ENCODE assay signal across 9 cellular contexts in the genomic region with DNA sequence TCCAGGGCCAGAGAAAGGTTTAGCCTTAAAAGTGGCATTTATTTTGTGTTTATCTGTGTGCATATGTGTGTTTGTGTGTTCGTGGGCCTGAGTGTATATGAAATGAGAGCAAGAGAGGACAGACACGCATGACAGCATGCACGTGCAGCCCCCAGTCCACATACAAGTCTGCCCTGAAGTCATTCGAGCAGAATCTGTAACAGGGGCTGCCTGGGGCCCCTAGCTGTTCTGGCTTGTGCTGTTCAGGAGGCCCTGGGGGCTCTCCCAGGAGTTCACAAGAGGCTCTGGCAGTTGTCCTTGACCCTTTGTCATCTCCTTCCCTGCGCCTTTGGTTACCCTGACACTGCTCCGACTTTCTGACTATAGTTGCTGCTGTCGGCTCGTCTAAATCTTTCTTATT. TPM values are rescaled to one million over a fixed set of nuclear protein-coding genes. Genes with fewer than 3 reads are reported as not detected.
A peak's percentile ranks its signal among the peaks of the same experiment; 100 is the strongest.
DNase-seq lines count a peak whose midpoint lies in the region; ATAC-seq and TF ChIP-seq lines count a peak whose summit lies in the region.
"Had no signal": no experiment of that assay in that cellular context is flagged by ENCODE, and none has a peak within 500 bp of the region (broad histone marks: within the 10 kb centered on the region; RNA-seq: fewer than 3 reads in every experiment).

No MANE protein-coding gene starts in this region.

- peak overlapping the region; percentile 42 to 69 (median 59); a peak in 17 of 20 replicates for H3K4me3 ChIP-seq in BLaER1 treated with 17β-estradiol and CSF1 and Interleukin-3, amounts not matched to agents 10 nM and 100 nM
- H3K4me3 ChIP-seq in gastroesophageal sphincter (peak overlapping the region in 1 of 2 donors; percentile 32), trophoblast cell (ENCODE audit: low read depth, low read length) (no peak overlapping the region)

- no peaks in the 10 kb centered on the region for H3K27me3 ChIP-seq in BLaER1 treated with 17β-estradiol and CSF1 and Interleukin-3, amounts not matched to agents 10 nM and 100 nM
- no peaks in the 10 kb centered on the region for H3K27me3 ChIP-seq in gastroesophageal sphincter
- no peaks in the 10 kb centered on the region for H3K27me3 ChIP-seq in trophoblast cell (ENCODE audit: insufficient read depth, low read length)

- H3K18ac ChIP-seq in trophoblast cell (ENCODE audit: low read length): peak overlapping the region; percentile 91

- H2BK120ac ChIP-seq in trophoblast cell (ENCODE audit: insufficient read depth, low read length, poor library complexity): no peak overlapping the region

- CTCF ChIA-PET in RWPE1 (lab: Yijun Ruan, JAX): no interaction called here

- peak overlapping the region; percentile 70 for H3K4ac ChIP-seq in trophoblast cell (ENCODE audit: low read depth, low read length)

- peaks cover 63 to 74% (median 72%) of the 10 kb centered on the region in 10 experiments for H3K4me1 ChIP-seq in BLaER1 treated with 17β-estradiol and CSF1 and Interleukin-3, amounts not matched to agents 10 nM and 100 nM
- peaks cover 16 to 86% (median 48%) of the 10 kb centered on the region in 3 donors for H3K4me1 ChIP-seq in gastroesophageal sphincter
- H3K4me1 ChIP-seq in trophoblast cell (ENCODE audit: control insufficient read depth in 1 of 2, insufficient read depth in 2 of 2, low read length in 2 of 2): peaks cover 20 to 33% of the 10 kb centered on the region in 2 experiments

- no peak for TF ChIP-seq POLR2A in gastroesophageal sphincter (IDR thresholded peaks at IDR 0.05)

- H2AFZ ChIP-seq in trophoblast cell (ENCODE audit: insufficient read depth, low read length, poor library complexity): no peak overlapping the region

- POLR2A ChIA-PET in RWPE1 (lab: Yijun Ruan, JAX; ENCODE audit: low non-redundant PET): no interaction called here

- peak overlapping the region; percentile 28 for H3K14ac ChIP-seq in trophoblast cell (ENCODE audit: low read length)

- H4K20me1 ChIP-seq in BLaER1 treated with 17β-estradiol and CSF1 and Interleukin-3, amounts not matched to agents 10 nM and 100 nM: peaks cover 5 to 76% (median 28%) of the 10 kb centered on the region in 11 experiments; a peak in 14 of 22 replicates

- H2BK12ac ChIP-seq in trophoblast cell (ENCODE audit: low read length): no peak overlapping the region

- peaks cover 15% of the 10 kb centered on the region for H3K79me1 ChIP-seq in trophoblast cell (ENCODE audit: low read length)

- H2AK5ac ChIP-seq in trophoblast cell (ENCODE audit: low read length): no peak overlapping the region

- peaks cover 3% of the 10 kb centered on the region for H3K79me2 ChIP-seq in trophoblast cell (ENCODE audit: control insufficient read depth, insufficient read depth, low read length, poor library complexity)

- no peak for TF ChIP-seq EP300 in gastroesophageal sphincter (IDR thresholded peaks at IDR 0.05)

- H3K4me2 ChIP-seq in BLaER1 treated with 17β-estradiol and CSF1 and Interleukin-3, amounts not matched to agents 10 nM and 100 nM: peak overlapping the region; percentile 89 to 100 (median 97)
- no peak overlapping the region for H3K4me2 ChIP-seq in trophoblast cell (ENCODE audit: low read length)

- 14 to 24% methylated on average over 8 of the region's 8 CpGs for WGBS in gastroesophageal sphincter (ENCODE audit: low coverage in 1 of 2), 2 donors
- WGBS in trophoblast cell (ENCODE audit: extremely low coverage, insufficient coverage, insufficient read length): no CpG with 5 or more reads among the region's 8 CpGs

- H3K27ac ChIP-seq in BLaER1 treated with 17β-estradiol and CSF1 and Interleukin-3, amounts not matched to agents 10 nM and 100 nM: peak overlapping the region; percentile 43 to 91 (median 82); a peak in 21 of 22 replicates
- H3K27ac ChIP-seq in RWPE1: peak overlapping the region; percentile 96
- H3K27ac ChIP-seq in gastroesophageal sphincter: peak overlapping the region; percentile 21 to 88 (median 88)
- H3K27ac ChIP-seq in trophoblast cell (ENCODE audit: low read depth, low read length): peak overlapping the region; percentile 45

- H3K9me3 ChIP-seq in BLaER1 treated with 17β-estradiol and CSF1 and Interleukin-3, amounts not matched to agents 10 nM and 100 nM (replicated peaks in 1 of 11): peaks cover 18 to 34% (median 30%) of the 10 kb centered on the region in 11 experiments; a peak in 21 of 22 replicates
- H3K9me3 ChIP-seq in gastroesophageal sphincter (no peaks in the 10 kb centered on the region), trophoblast cell (ENCODE audit: insufficient read depth, low read depth, low read length) (peaks cover 3% of the 10 kb centered on the region)

- DNase-seq in RWPE1 (ENCODE audit: low spot score): no peak
- DNase-seq in trophoblast cell: no peak
- DNase-seq in HCEC 1CT: no peak
- no peak for DNase-seq in activated gamma-delta T cell (lab: John Stamatoyannopoulos, UW)
- DNase-seq: activated CD4-positive, alpha-beta T cell treated with anti-CD3 and anti-CD28 coated beads, Interleukin-2, amount 50 U/mL, for 1 hour had no signal

- H3K23ac ChIP-seq in trophoblast cell (ENCODE audit: low read length): no peak overlapping the region

- no peak overlapping the region for H4K12ac ChIP-seq in trophoblast cell (ENCODE audit: low read depth, low read length)

- H4K8ac ChIP-seq in trophoblast cell (ENCODE audit: low read depth, low read length): no peak overlapping the region

- H4K91ac ChIP-seq in trophoblast cell (ENCODE audit: low read depth, low read length): no peak overlapping the region

- ATAC-seq in gastroesophageal sphincter (no peak), HG03280 (IDR thresholded peaks at IDR 0.05; ENCODE audit: unreplicated experiment) (no peak), GM21576 (IDR thresholded peaks at IDR 0.05; ENCODE audit: unreplicated experiment) (no peak)

- H3K36me3 ChIP-seq in BLaER1 treated with 17β-estradiol and CSF1 and Interleukin-3, amounts not matched to agents 10 nM and 100 nM: peaks cover 0 to 31% (median 9%) of the 10 kb centered on the region in 11 experiments; a peak in 12 of 22 replicates
- H3K36me3 ChIP-seq in gastroesophageal sphincter (no peaks in the 10 kb centered on the region), trophoblast cell (ENCODE audit: control insufficient read depth in 1 of 2, insufficient read depth in 2 of 2, low read length in 2 of 2) (no peaks in the 10 kb centered on the region)

- peak overlapping the region; percentile 69 to 81 (median 78) for H3K9ac ChIP-seq in BLaER1 treated with 17β-estradiol and CSF1 and Interleukin-3, amounts not matched to agents 10 nM and 100 nM
- peak overlapping the region; percentile 50 for H3K9ac ChIP-seq in trophoblast cell (ENCODE audit: low read length)

- TF ChIP-seq CTCF in RWPE1 (conservative IDR thresholded peaks at IDR 0.05; ENCODE audit: low read depth) (no peak), gastroesophageal sphincter (IDR thresholded peaks at IDR 0.05) (no peak)

- no peak overlapping the region for H2BK5ac ChIP-seq in trophoblast cell (ENCODE audit: low read depth, low read length, poor library complexity)

RNA-seq across cellular contexts. Expression of a gene that starts 18.2 kb away (rescaled TPM):
- 10 to 100 TPM; 37.4 to 89.5 (median 53.0) TPM for total RNA-seq in gastroesophageal sphincter
- polyA plus RNA-seq in trophoblast cell (2013): 43.4 and 43.5 TPM in 2 replicates

Comparison
In these comparisons a context has a peak if more than half of its experiments do, and no peak if none do; other contexts are left out.
1. H3K27ac ChIP-seq: peak in every context shown above with its lines; median percentile 96 in RWPE1; 88 in gastroesophageal sphincter; 82 in BLaER1 treated with 17β-estradiol and CSF1 and Interleukin-3, amounts not matched to agents 10 nM and 100 nM; 45 in trophoblast cell.